In the genomic region with DNA sequence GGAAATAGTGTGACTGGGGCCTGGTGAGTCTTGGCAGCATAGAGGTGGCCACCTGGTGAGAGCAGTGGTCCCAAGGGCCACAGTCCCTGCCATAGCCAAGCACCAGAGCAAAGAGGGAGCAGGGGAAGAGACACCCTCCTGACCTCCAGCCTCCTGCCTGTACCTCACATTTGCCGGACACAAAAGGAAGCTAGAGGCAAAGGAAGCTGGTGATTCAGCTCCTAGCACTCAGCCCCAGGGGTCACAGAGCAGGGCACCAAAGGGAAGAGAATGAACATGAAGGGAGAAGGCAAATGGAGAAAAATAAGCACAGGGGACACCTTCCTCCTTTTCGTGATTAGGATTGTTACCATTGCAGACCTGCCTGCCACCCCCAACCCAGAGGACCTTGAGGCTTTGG, we compare ENCODE assay signal across 15 cellular contexts.
DNase-seq lines count a peak whose midpoint lies in the region; ATAC-seq and TF ChIP-seq lines count a peak whose summit lies in the region.
"Had no signal": no experiment of that assay in that cellular context is flagged by ENCODE, and none has a peak within 500 bp of the region (broad histone marks: within the 10 kb centered on the region; RNA-seq: fewer than 3 reads in every experiment).

No MANE protein-coding gene starts in this region.

- H3K9ac ChIP-seq in mammary epithelial cell (ENCODE audit: insufficient read depth, low read length), result no peak overlapping the region

- 50% methylated on average over 2 of the region's 2 CpGs for WGBS in mammary epithelial cell (ENCODE audit: low coverage, missing lambda C conversion rate)

- TF ChIP-seq CTCF in mammary epithelial cell (conservative IDR thresholded peaks at IDR 0.05 in 1 of 2, IDR thresholded peaks at IDR 0.05 in 1 of 2; ENCODE audit: extremely low read depth in 1 of 2, insufficient read depth in 1 of 2, low read depth in 1 of 2, low read length in 2 of 2), result no peak

- H4K20me1 ChIP-seq in mammary epithelial cell (ENCODE audit: insufficient read depth, low read length), result no peaks in the 10 kb centered on the region

- H3K4me1 Mint-ChIP-seq in stimulated activated naive CD8-positive, alpha-beta T cell treated with anti-CD3 and anti-CD28 coated beads, Interleukin-15, Interleukin-2, amounts not matched to agents 100 ng/mL and 50 ng/mL, for 24 hours (ENCODE audit: low read depth), result peaks cover 3% of the 10 kb centered on the region
- no peaks in the 10 kb centered on the region for H3K4me1 Mint-ChIP-seq in stimulated activated naive CD8-positive, alpha-beta T cell treated with anti-CD3 and anti-CD28 coated beads, Interleukin-15, amount 100 ng/mL, for 72 hours
- H3K4me1 Mint-ChIP-seq: activated B cell treated with CpG ODN at 0.5 μM for 24 hours had no signal

- no peaks in the 10 kb centered on the region for H3K27me3 ChIP-seq in mammary epithelial cell (ENCODE audit: insufficient read depth, low read length)
- H3K27me3 ChIP-seq in muscle layer of duodenum (ENCODE audit: low read depth, low read length), result no peaks in the 10 kb centered on the region
- H3K27me3 ChIP-seq: right lobe of liver had no signal

- H3K4me3 Mint-ChIP-seq in stimulated activated naive CD8-positive, alpha-beta T cell treated with anti-CD3 and anti-CD28 coated beads, Interleukin-15, Interleukin-2, amounts not matched to agents 100 ng/mL and 50 ng/mL, for 24 hours, result no peak overlapping the region
- H3K4me3 Mint-ChIP-seq in stimulated activated naive CD8-positive, alpha-beta T cell treated with anti-CD3 and anti-CD28 coated beads, Interleukin-15, amount 100 ng/mL, for 72 hours, result no peak overlapping the region
- H3K4me3 Mint-ChIP-seq: activated B cell treated with CpG ODN at 0.5 μM for 24 hours had no signal

- dilution Hi-C loops in mammary epithelial cell (cut with HindIII; ENCODE audit: low sequenced_read_pairs), result loop anchor here (5.0 kb wide), 1 partner anchor 51 kb away; no protein-coding TSS in a partner anchor

- DNase-seq in stimulated activated naive CD8-positive, alpha-beta T cell treated with anti-CD3 and anti-CD28 coated beads, Interleukin-15, amount 100 ng/mL, for 72 hours, result no peak
- no peak for DNase-seq in mammary epithelial cell
- no peak for DNase-seq in activated T-cell treated with anti-CD3 and anti-CD28 coated beads for 4 hours
- DNase-seq: activated B cell treated with CpG ODN at 0.5 μM for 24 hours; activated naive CD4-positive, alpha-beta T cell treated with anti-CD3 and anti-CD28 coated beads, Interleukin-2, amount 50 U/mL, for 16 hours; central memory CD4-positive, alpha-beta T cell; COR-L47; naive B cell; right lobe of liver; stimulated activated naive CD8-positive, alpha-beta T cell treated with anti-CD3 and anti-CD28 coated beads, Interleukin-15, Interleukin-2, amounts not matched to agents 100 U/mL and 50 U/mL, for 24 hours had no signal

- H3K27ac Mint-ChIP-seq in stimulated activated naive CD8-positive, alpha-beta T cell treated with anti-CD3 and anti-CD28 coated beads, Interleukin-15, Interleukin-2, amounts not matched to agents 100 ng/mL and 50 ng/mL, for 24 hours, result peak overlapping the region; percentile 6
- H3K27ac Mint-ChIP-seq in stimulated activated naive CD8-positive, alpha-beta T cell treated with anti-CD3 and anti-CD28 coated beads, Interleukin-15, amount 100 ng/mL, for 72 hours, result no peak overlapping the region
- H3K27ac Mint-ChIP-seq: activated B cell treated with CpG ODN at 0.5 μM for 24 hours had no signal

- no peak overlapping the region for H3K4me2 ChIP-seq in mammary epithelial cell (ENCODE audit: insufficient read depth, low read depth, low read length)

- H3K36me3 ChIP-seq in mammary epithelial cell (ENCODE audit: insufficient read depth, low read length) (no peaks in the 10 kb centered on the region), muscle layer of duodenum (ENCODE audit: control insufficient read depth in 1 of 2, insufficient read depth in 2 of 2, low read length in 2 of 2) (no peaks in the 10 kb centered on the region)
- H3K36me3 ChIP-seq: right lobe of liver had no signal

- no peak for ATAC-seq in stimulated activated naive CD8-positive, alpha-beta T cell treated with anti-CD3 and anti-CD28 coated beads, Interleukin-15, amount 100 ng/mL, for 72 hours
- ATAC-seq in HG02970 (IDR thresholded peaks at IDR 0.05; ENCODE audit: low FRiP score, unreplicated experiment) (no peak), HG02981 (IDR thresholded peaks at IDR 0.05; ENCODE audit: unreplicated experiment) (no peak), HG02623 (IDR thresholded peaks at IDR 0.05; ENCODE audit: unreplicated experiment) (no peak)
- ATAC-seq: stimulated activated naive CD8-positive, alpha-beta T cell treated with anti-CD3 and anti-CD28 coated beads, Interleukin-15, Interleukin-2, amounts not matched to agents 100 U/mL and 50 U/mL, for 24 hours had no signal

- H3K4me3 ChIP-seq in mammary epithelial cell (replicated peaks in 1 of 3; ENCODE audit: insufficient read depth in 1 of 3, low read depth in 2 of 3, low read length in 3 of 3), result no peak overlapping the region
- no peak overlapping the region for H3K4me3 ChIP-seq in muscle layer of duodenum (ENCODE audit: low read depth in 1 of 2, low read length in 2 of 2)
- H3K4me3 ChIP-seq: right lobe of liver had no signal

- BruUV-seq in mammary epithelial cell (replicated peaks; lab: Mats Ljungman, UMichigan), result no TSS peak

- intact Hi-C loops in mammary epithelial cell (cut with micrococcal nuclease), result loop anchor here (2.0 to 5.0 kb wide), 2 partner anchors 109 to 329 kb away; no protein-coding TSS in a partner anchor

- H2AFZ ChIP-seq in mammary epithelial cell (ENCODE audit: low read depth, low read length), result peak overlapping the region; percentile 12

- in situ Hi-C loops in mammary epithelial cell (cut with MboI; ENCODE audit: low sequenced_read_pairs in 2 of 2), result no loop called here

- H3K27ac ChIP-seq in mammary epithelial cell (ENCODE audit: insufficient read depth, low read depth, low read length) (no peak overlapping the region), muscle layer of duodenum (ENCODE audit: low read length) (peak overlapping the region; percentile 17)
- H3K27ac ChIP-seq: right lobe of liver had no signal

- no peaks in the 10 kb centered on the region for H3K36me3 Mint-ChIP-seq in stimulated activated naive CD8-positive, alpha-beta T cell treated with anti-CD3 and anti-CD28 coated beads, Interleukin-15, Interleukin-2, amounts not matched to agents 100 ng/mL and 50 ng/mL, for 24 hours (ENCODE audit: low read depth)
- H3K36me3 Mint-ChIP-seq: naive B cell had no signal

- H3K79me2 ChIP-seq in mammary epithelial cell (ENCODE audit: insufficient read depth, low read length), result no peaks in the 10 kb centered on the region

- H3K9me3 Mint-ChIP-seq in stimulated activated naive CD8-positive, alpha-beta T cell treated with anti-CD3 and anti-CD28 coated beads, Interleukin-15, Interleukin-2, amounts not matched to agents 100 ng/mL and 50 ng/mL, for 24 hours, result no peaks in the 10 kb centered on the region
- no peaks in the 10 kb centered on the region for H3K9me3 Mint-ChIP-seq in stimulated activated naive CD8-positive, alpha-beta T cell treated with anti-CD3 and anti-CD28 coated beads, Interleukin-15, amount 100 ng/mL, for 72 hours
- H3K9me3 Mint-ChIP-seq: activated B cell treated with CpG ODN at 0.5 μM for 24 hours had no signal

- CTCF ChIA-PET in mammary epithelial cell (lab: Charles Lee; ENCODE audit: low non-redundant PET), result no interaction called here

- no peaks in the 10 kb centered on the region for H3K27me3 Mint-ChIP-seq in stimulated activated naive CD8-positive, alpha-beta T cell treated with anti-CD3 and anti-CD28 coated beads, Interleukin-15, Interleukin-2, amounts not matched to agents 100 ng/mL and 50 ng/mL, for 24 hours
- H3K27me3 Mint-ChIP-seq in stimulated activated naive CD8-positive, alpha-beta T cell treated with anti-CD3 and anti-CD28 coated beads, Interleukin-15, amount 100 ng/mL, for 72 hours, result no peaks in the 10 kb centered on the region
- H3K27me3 Mint-ChIP-seq: activated B cell treated with CpG ODN at 0.5 μM for 24 hours, naive B cell had no signal

- H3K9me3 ChIP-seq in mammary epithelial cell (replicated peaks; ENCODE audit: insufficient read depth, low read length) (no peaks in the 10 kb centered on the region), muscle layer of duodenum (ENCODE audit: control insufficient read depth in 1 of 2, low read length in 2 of 2) (no peaks in the 10 kb centered on the region)
- H3K9me3 ChIP-seq: right lobe of liver had no signal

- H3K4me1 ChIP-seq in mammary epithelial cell (ENCODE audit: insufficient read depth, low read length) (peaks cover 40% of the 10 kb centered on the region), muscle layer of duodenum (ENCODE audit: control insufficient read depth in 1 of 2, insufficient read depth in 2 of 2, low read length in 2 of 2) (no peaks in the 10 kb centered on the region)
